22 cellular contexts compared by ENCODE assay signal in the genomic region with DNA sequence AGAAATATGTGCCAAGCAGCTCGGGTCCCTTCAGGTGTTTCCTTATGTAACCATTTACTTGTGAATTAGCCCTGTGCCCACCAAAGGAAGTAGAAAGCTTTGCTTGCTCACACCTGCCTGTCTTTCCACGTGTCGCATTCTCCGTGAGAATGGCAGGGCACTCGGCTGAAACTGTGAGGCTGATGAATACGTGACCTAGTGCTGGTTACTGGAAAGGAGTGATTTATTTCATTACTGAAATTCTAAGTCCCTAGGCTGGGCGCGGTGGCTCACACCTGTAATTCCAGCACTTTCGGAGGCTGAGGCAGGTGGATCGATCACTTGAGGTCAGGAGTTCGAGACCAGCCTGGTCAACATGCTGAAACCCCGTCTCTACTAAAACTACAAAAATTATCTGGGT.
"Had no signal": no experiment of that assay in that cellular context is flagged by ENCODE, and none has a peak within 500 bp of the region (broad histone marks: within the 10 kb centered on the region; RNA-seq: fewer than 3 reads in every experiment).

No MANE protein-coding gene starts in this region.

- H3K9me3 Mint-ChIP-seq: naive thymus-derived CD8-positive, alpha-beta T cell; type B pancreatic cell had no signal

- H3K27ac ChIP-seq: dorsolateral prefrontal cortex, gastrocnemius medialis, left lung, prostate gland, right atrium auricular region, testis, tibial artery had no signal

- H3K27me3 ChIP-seq: gastrocnemius medialis, left lung, right atrium auricular region, testis had no signal

- H3K4me2 ChIP-seq: smooth muscle cell had no signal

- ATAC-seq: esophagus mucosa; gastrocnemius medialis; left lung; naive thymus-derived CD8-positive, alpha-beta T cell; sciatic nerve; stimulated activated naive CD8-positive, alpha-beta T cell treated with anti-CD3 and anti-CD28 coated beads, Interleukin-15, Interleukin-2, amounts not matched to agents 100 U/mL and 50 U/mL, for 24 hours had no signal

- H3K36me3 Mint-ChIP-seq: naive thymus-derived CD8-positive, alpha-beta T cell; type B pancreatic cell had no signal

- H3K27ac Mint-ChIP-seq: type B pancreatic cell had no signal

- H3K36me3 ChIP-seq: gastrocnemius medialis, left lung, prostate gland, right atrium auricular region, tibial artery had no signal

- H3K4me1 ChIP-seq: gastrocnemius medialis, left lung, prostate gland, testis had no signal

- H3K4me3 ChIP-seq: dorsolateral prefrontal cortex, gastrocnemius medialis, left lung, prostate gland, right atrium auricular region, smooth muscle cell, testis, tibial artery had no signal

- DNase-seq: dorsolateral prefrontal cortex; effector CD4-positive, alpha-beta T cell; foreskin fibroblast; head of caudate nucleus; left lung; mesenchymal stem cell; midbrain; naive thymus-derived CD8-positive, alpha-beta T cell; nephron progenitor cell; nucleus accumbens; stimulated activated CD4-positive, alpha-beta T cell treated with anti-CD3 and anti-CD28 coated beads, Interleukin-2, amount 100 ng/mL, for 48 hours; stimulated activated naive CD8-positive, alpha-beta T cell treated with anti-CD3 and anti-CD28 coated beads, Interleukin-15, Interleukin-2, amounts not matched to agents 100 U/mL and 50 U/mL, for 24 hours; substantia nigra; testis; tibial artery had no signal

- H3K9me3 ChIP-seq: gastrocnemius medialis, left lung, prostate gland, right atrium auricular region, testis, tibial artery had no signal

- H3K4me3 Mint-ChIP-seq: naive thymus-derived CD8-positive, alpha-beta T cell; nephron progenitor cell; type B pancreatic cell had no signal
